Comparison of ENCODE assay signal across 8 cellular contexts in the genomic region with DNA sequence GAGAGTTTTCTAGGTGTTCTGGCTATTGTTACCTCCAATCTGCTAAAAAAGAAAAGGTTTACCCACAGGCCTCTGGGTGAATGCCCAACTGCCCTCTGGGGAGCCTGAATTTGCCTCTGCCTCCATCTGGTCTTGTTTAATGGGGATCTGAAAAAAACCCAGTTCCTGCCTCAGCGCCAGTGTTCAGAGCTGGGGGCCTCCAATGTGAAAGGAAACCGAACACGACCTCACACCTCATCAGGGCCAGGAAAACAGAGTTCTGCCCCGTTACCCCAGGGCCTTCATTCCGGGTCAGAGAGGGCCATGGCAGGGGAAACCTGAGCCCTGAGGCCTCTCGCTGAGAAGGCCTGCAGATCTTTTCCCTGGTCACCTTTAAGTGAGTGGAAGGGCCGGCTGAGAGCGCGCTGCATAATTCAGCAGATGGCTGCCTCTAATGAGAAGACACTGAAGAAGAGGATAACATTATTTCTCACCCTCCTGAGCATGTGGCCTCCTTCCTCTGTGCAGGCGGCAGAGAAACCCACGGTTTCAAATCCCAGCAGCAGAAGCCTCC. TPM values are rescaled to one million over a fixed set of nuclear protein-coding genes. Genes with fewer than 3 reads are reported as not detected.
DNase-seq lines count a peak whose midpoint lies in the region; ATAC-seq and TF ChIP-seq lines count a peak whose summit lies in the region.

No MANE protein-coding gene starts in this region.

- H3K4me1 ChIP-seq in upper lobe of left lung, result peaks cover 0 to 27% (median 7%) of the 10 kb centered on the region in 4 donors

- no peak for TF ChIP-seq EP300 in upper lobe of left lung (IDR thresholded peaks at IDR 0.05)

- no peak for TF ChIP-seq POLR2A in upper lobe of left lung (IDR thresholded peaks at IDR 0.05)
- TF ChIP-seq POLR2A in lower leg skin (IDR thresholded peaks at IDR 0.05), result no peak

- TF ChIP-seq CTCF in upper lobe of left lung (IDR thresholded peaks at IDR 0.05), result no peak
- no peak for TF ChIP-seq CTCF in lower leg skin (IDR thresholded peaks at IDR 0.05)

- peaks cover 51% of the 10 kb centered on the region for H3K36me3 Mint-ChIP-seq in T-helper 2 cell treated with Interferon-gamma antibody and Interleukin-4, amounts not matched to agents 5 μg/mL and 100 μg/mL, for 36 hours (ENCODE audit: low read depth)
- peaks cover 0 to 4% (median 0%) of the 10 kb centered on the region in 3 donors for H3K36me3 Mint-ChIP-seq in immature natural killer cell

- H3K27me3 Mint-ChIP-seq in T-helper 2 cell treated with Interferon-gamma antibody and Interleukin-4, amounts not matched to agents 5 μg/mL and 100 μg/mL, for 36 hours (ENCODE audit: low read depth), result no peaks in the 10 kb centered on the region
- H3K27me3 Mint-ChIP-seq in immature natural killer cell (ENCODE audit: low read depth in 3 of 3), result peaks cover under 1 to 10% (median 3%) of the 10 kb centered on the region in 3 donors

- no peaks in the 10 kb centered on the region for H3K36me3 ChIP-seq in upper lobe of left lung

- peak overlapping the region; percentile 81 to 89 (median 86) for H3K27ac ChIP-seq in upper lobe of left lung

- no peaks in the 10 kb centered on the region for H3K9me3 Mint-ChIP-seq in T-helper 2 cell treated with Interferon-gamma antibody and Interleukin-4, amounts not matched to agents 5 μg/mL and 100 μg/mL, for 36 hours
- no peaks in the 10 kb centered on the region for H3K9me3 Mint-ChIP-seq in immature natural killer cell

- no peak for DNase-seq in T-helper 2 cell treated with Interferon-gamma antibody and Interleukin-4, amounts not matched to agents 5 μg/mL and 100 μg/mL, for 36 hours (ENCODE audit: low spot score)
- DNase-seq in immature natural killer cell (peak; percentile 58 to 60 (median 58)), upper lobe of left lung (no peak), iPS-NIHi7 (ENCODE audit: extremely low spot score) (no peak), lower leg skin (ENCODE audit: low spot score in 2 of 2) (no peak), HUDEP-2 (lab: John Stamatoyannopoulos, UW; ENCODE audit: unreplicated experiment in 76 of 76) (no peak)

- intact Hi-C loops in lower leg skin (cut with DNase I; ENCODE audit: low total_unique reads), result no loop called here

- H3K4me3 ChIP-seq in upper lobe of left lung (no peak overlapping the region), lower leg skin (ENCODE audit: low read depth, poor library complexity, severe bottlenecking) (no peak overlapping the region)

- H3K9me3 ChIP-seq in upper lobe of left lung, result no peaks in the 10 kb centered on the region

- ATAC-seq in GM18517 (IDR thresholded peaks at IDR 0.05; ENCODE audit: unreplicated experiment) (peak; percentile 33), HG02759 (IDR thresholded peaks at IDR 0.05; ENCODE audit: unreplicated experiment) (peak; percentile 39), upper lobe of left lung (ENCODE audit: low FRiP score in 2 of 2) (no peak)

- WGBS in upper lobe of left lung, 2 donors, result 61% methylated on average over 11 of the region's 11 CpGs; no CpG with 5 or more reads in 1 of the 2 donors
- 60 to 65% methylated on average over 11 of the region's 11 CpGs for WGBS in lower leg skin, 2 donors

- H3K4me3 Mint-ChIP-seq in T-helper 2 cell treated with Interferon-gamma antibody and Interleukin-4, amounts not matched to agents 5 μg/mL and 100 μg/mL, for 36 hours, result peak overlapping the region; percentile 93
- H3K4me3 Mint-ChIP-seq in immature natural killer cell, result peak overlapping the region; percentile 77 to 95 (median 94)

- H3K27ac Mint-ChIP-seq in T-helper 2 cell treated with Interferon-gamma antibody and Interleukin-4, amounts not matched to agents 5 μg/mL and 100 μg/mL, for 36 hours, result peak overlapping the region; percentile 97
- peak overlapping the region; percentile 95 to 100 (median 98) for H3K27ac Mint-ChIP-seq in immature natural killer cell

- no peaks in the 10 kb centered on the region for H3K27me3 ChIP-seq in upper lobe of left lung

- peaks cover 44% of the 10 kb centered on the region for H3K4me1 Mint-ChIP-seq in T-helper 2 cell treated with Interferon-gamma antibody and Interleukin-4, amounts not matched to agents 5 μg/mL and 100 μg/mL, for 36 hours (ENCODE audit: low read depth)
- H3K4me1 Mint-ChIP-seq in immature natural killer cell, result peaks cover 95% of the 10 kb centered on the region in 2 donors

RNA-seq across cellular contexts. Expression of a gene that starts 6.8 kb away (rescaled TPM):
- 100 to 1,000 TPM; 104 to 244 (median 139) TPM for polyA plus RNA-seq in immature natural killer cell
- 10 to 100 TPM; 12.3 to 27.2 (median 21.4) TPM for total RNA-seq in upper lobe of left lung
- total RNA-seq in lower leg skin, result 10 to 100 TPM in 2 of 4 donors, 1 to 10 TPM in 2; 7.8 to 11.9 (median 10.4) TPM

Comparison
In these comparisons a context has a peak if more than half of its experiments do, and no peak if none do; other contexts are left out.
1. ATAC-seq: peak in GM18517 (single experiment) and HG02759 (single experiment); none in upper lobe of left lung (0 of 2).
2. DNase-seq: peak in immature natural killer cell (3 of 3); none in T-helper 2 cell treated with Interferon-gamma antibody and Interleukin-4, amounts not matched to agents 5 μg/mL and 100 μg/mL, for 36 hours (single experiment), upper lobe of left lung (0 of 2), iPS-NIHi7 (single experiment), lower leg skin (0 of 2) and HUDEP-2 (0 of 76).